Comparison of ENCODE assay signal across 8 cellular contexts in genomic region chr17:1488826-1489275, GRCh38. TPM values are rescaled to one million over a fixed set of nuclear protein-coding genes. Genes with fewer than 3 reads are reported as not detected.
DNase-seq lines count a peak whose midpoint lies in the region; ATAC-seq and TF ChIP-seq lines count a peak whose summit lies in the region.

No MANE protein-coding gene starts in this region.

- H3K27ac ChIP-seq in ascending aorta (peak overlapping the region; percentile 90 to 99), right lobe of liver (peak overlapping the region; percentile 76 to 87 (median 83)), temporal lobe (ENCODE audit: low read depth, low read length) (peak overlapping the region; percentile 80)

- WGBS in right lobe of liver (ENCODE audit: insufficient coverage, low coverage, low lambda C conversion rate, missing lambda C conversion rate): 52% methylated on average over 3 of the region's 7 CpGs

- no peaks in the 10 kb centered on the region for H3K27me3 ChIP-seq in ascending aorta
- no peaks in the 10 kb centered on the region for H3K27me3 ChIP-seq in right lobe of liver

- H3K4me3 ChIP-seq in ascending aorta (peak overlapping the region; percentile 93 to 95), right lobe of liver (peak overlapping the region; percentile 43 to 67 (median 58))

- H3K9me3 Mint-ChIP-seq in activated CD4-positive, alpha-beta T cell treated with anti-CD3 and anti-CD28 coated beads, Interleukin-2, amount 10 ng/mL, durations not matched to agents 24 days and 14 days: no peaks in the 10 kb centered on the region

- H3K9me3 ChIP-seq in ascending aorta (no peaks in the 10 kb centered on the region), right lobe of liver (no peaks in the 10 kb centered on the region)

- H3K27ac Mint-ChIP-seq in activated CD4-positive, alpha-beta T cell treated with anti-CD3 and anti-CD28 coated beads, Interleukin-2, amount 10 ng/mL, durations not matched to agents 24 days and 14 days: peak overlapping the region; percentile 37

- ATAC-seq in right lobe of liver: no peak
- ATAC-seq in left lobe of liver: no peak
- no peak for ATAC-seq in HG02852 (IDR thresholded peaks at IDR 0.05; ENCODE audit: unreplicated experiment)
- no peak for ATAC-seq in GM19467 (IDR thresholded peaks at IDR 0.05; ENCODE audit: unreplicated experiment)

- H3K4me1 ChIP-seq in ascending aorta (peaks cover 16 to 61% of the 10 kb centered on the region in 2 donors), right lobe of liver (peaks cover 0 to 28% (median 12%) of the 10 kb centered on the region in 4 donors)

- no peaks in the 10 kb centered on the region for H3K27me3 Mint-ChIP-seq in activated CD4-positive, alpha-beta T cell treated with anti-CD3 and anti-CD28 coated beads, Interleukin-2, amount 10 ng/mL, durations not matched to agents 24 days and 14 days

- TF ChIP-seq CTCF in ascending aorta (IDR thresholded peaks at IDR 0.05) (no peak), right lobe of liver (IDR thresholded peaks at IDR 0.05) (no peak)

- intact Hi-C loops in activated CD4-positive, alpha-beta T cell treated with anti-CD3 and anti-CD28 coated beads, Interleukin-2, amount 10 ng/mL, durations not matched to agents 24 days and 14 days (cut with micrococcal nuclease): no loop called here
- intact Hi-C loops in ascending aorta (cut with DNase I) (loop anchor here (1.0 to 10.0 kb wide), 2 partner anchors 27 to 226 kb away; partner anchors contain the start of genes INPP5K and TLCD2), right lobe of liver (cut with DNase I) (no loop called here)

- TF ChIP-seq POLR2A in right lobe of liver (IDR thresholded peaks at IDR 0.05): no peak

- DNase-seq in activated CD4-positive, alpha-beta T cell treated with anti-CD3 and anti-CD28 coated beads, Interleukin-2, amount 10 ng/mL, durations not matched to agents 24 days and 14 days: no peak
- DNase-seq in activated CD4-positive, alpha-beta T cell treated with anti-CD3 and anti-CD28 coated beads, Interleukin-2, amount 50 U/mL, for 4 hours: no peak
- DNase-seq in ascending aorta (ENCODE audit: low spot score in 2 of 2) (no peak), right lobe of liver (no peak), left lobe of liver (ENCODE audit: low spot score) (no peak)

- peaks cover 31% of the 10 kb centered on the region for H3K4me1 Mint-ChIP-seq in activated CD4-positive, alpha-beta T cell treated with anti-CD3 and anti-CD28 coated beads, Interleukin-2, amount 10 ng/mL, durations not matched to agents 24 days and 14 days

- H3K4me3 Mint-ChIP-seq in activated CD4-positive, alpha-beta T cell treated with anti-CD3 and anti-CD28 coated beads, Interleukin-2, amount 10 ng/mL, durations not matched to agents 24 days and 14 days: peak overlapping the region; percentile 68

- peaks cover 8% of the 10 kb centered on the region for H3K36me3 Mint-ChIP-seq in activated CD4-positive, alpha-beta T cell treated with anti-CD3 and anti-CD28 coated beads, Interleukin-2, amount 10 ng/mL, durations not matched to agents 24 days and 14 days (ENCODE audit: low read depth)

- H3K36me3 ChIP-seq in ascending aorta: peaks cover 3 to 4% of the 10 kb centered on the region in 2 donors
- no peaks in the 10 kb centered on the region for H3K36me3 ChIP-seq in right lobe of liver

RNA-seq across cellular contexts. Expression of gene MYO1C, which starts 3.6 kb away (rescaled TPM):
- 37.4 and 43.4 TPM in 2 replicates for total RNA-seq in activated CD4-positive, alpha-beta T cell treated with anti-CD3 and anti-CD28 coated beads, Interleukin-2, amount 10 ng/mL, durations not matched to agents 24 days and 14 days
- 251 TPM for total RNA-seq in ascending aorta
- 10 to 100 TPM; 56.6 to 94.7 (median 68.3) TPM for total RNA-seq in right lobe of liver
- total RNA-seq in temporal lobe: 8.9 TPM
- total RNA-seq in left lobe of liver: 62.5 TPM

RNA-seq across cellular contexts. Expression of gene INPP5K, which starts 27.6 kb away (rescaled TPM):
- 19.1 and 21.0 TPM in 2 replicates for total RNA-seq in activated CD4-positive, alpha-beta T cell treated with anti-CD3 and anti-CD28 coated beads, Interleukin-2, amount 10 ng/mL, durations not matched to agents 24 days and 14 days
- 73.7 TPM for total RNA-seq in ascending aorta
- 10 to 100 TPM; 12.7 to 22.6 (median 18.2) TPM for total RNA-seq in right lobe of liver
- 54.8 TPM for total RNA-seq in temporal lobe
- 11.9 TPM for total RNA-seq in left lobe of liver

RNA-seq across cellular contexts. Expression of gene CRK, which starts 32.8 kb away (rescaled TPM):
- 22.5 and 24.3 TPM in 2 replicates for total RNA-seq in activated CD4-positive, alpha-beta T cell treated with anti-CD3 and anti-CD28 coated beads, Interleukin-2, amount 10 ng/mL, durations not matched to agents 24 days and 14 days
- total RNA-seq in ascending aorta: 83.4 TPM
- 10 to 100 TPM; 33.9 to 58.6 (median 47.6) TPM for total RNA-seq in right lobe of liver
- 98.6 TPM for total RNA-seq in temporal lobe
- 33.7 TPM for total RNA-seq in left lobe of liver
